8 cellular contexts compared by ENCODE assay signal in the genomic region with DNA sequence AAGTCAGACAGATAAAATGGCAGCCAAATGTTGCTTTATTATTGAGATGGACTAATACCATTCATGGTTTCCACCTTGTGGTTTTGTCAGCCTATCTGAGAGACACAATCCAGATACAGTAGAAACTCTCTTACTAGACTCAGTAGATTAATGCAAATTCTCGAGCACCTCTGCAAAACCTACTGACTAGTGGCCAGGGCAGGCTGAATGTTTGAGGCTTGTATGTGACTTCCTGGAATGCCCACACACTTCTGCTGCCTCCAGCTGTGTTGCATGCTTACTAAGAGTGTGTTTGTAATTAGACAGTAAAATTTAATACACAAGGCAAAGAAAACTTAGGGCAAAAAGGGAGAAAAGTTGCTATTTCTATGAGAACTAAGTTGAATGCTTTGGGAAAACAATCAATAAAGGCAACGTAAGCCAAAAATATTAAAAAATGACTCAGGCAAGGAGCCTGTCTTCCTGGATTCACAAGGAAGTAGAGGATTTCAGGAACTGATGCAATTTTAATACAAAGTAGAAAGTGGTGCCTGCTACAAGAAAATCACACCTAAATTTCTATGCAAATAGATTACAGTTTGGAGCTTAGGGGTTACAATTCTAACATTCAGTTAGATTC. TPM values are rescaled to one million over a fixed set of nuclear protein-coding genes. Genes with fewer than 3 reads are reported as not detected.
DNase-seq lines count a peak whose midpoint lies in the region; ATAC-seq and TF ChIP-seq lines count a peak whose summit lies in the region.

No MANE protein-coding gene starts in this region.

- H2AK5ac ChIP-seq in H9 (ENCODE audit: insufficient read length, low read length), result no peak overlapping the region

- H3K9me3 Mint-ChIP-seq in H9, result no peaks in the 10 kb centered on the region
- no peaks in the 10 kb centered on the region for H3K9me3 Mint-ChIP-seq in activated CD8-positive, alpha-beta T cell treated with anti-CD3 and anti-CD28 coated beads for 36 hours
- no peaks in the 10 kb centered on the region for H3K9me3 Mint-ChIP-seq in activated CD4-positive, alpha-beta T cell treated with anti-CD3 and anti-CD28 coated beads, Interleukin-2, amount 10 ng/mL, durations not matched to agents 7 days and 5 days

- H3F3A ChIP-seq in MM.1S (ENCODE audit: insufficient read depth, low read length), result peaks cover 5% of the 10 kb centered on the region; the same call in 1 of the 2 replicates

- H3K56ac ChIP-seq in H9 (ENCODE audit: insufficient read length, low read depth, low read length), result no peak overlapping the region

- no peak overlapping the region for H3K4me3 Mint-ChIP-seq in H9
- no peak overlapping the region for H3K4me3 Mint-ChIP-seq in activated CD8-positive, alpha-beta T cell treated with anti-CD3 and anti-CD28 coated beads for 36 hours
- H3K4me3 Mint-ChIP-seq in activated CD4-positive, alpha-beta T cell treated with anti-CD3 and anti-CD28 coated beads, Interleukin-2, amount 10 ng/mL, durations not matched to agents 7 days and 5 days, result no peak overlapping the region

- intact Hi-C loops in activated CD8-positive, alpha-beta T cell treated with anti-CD3 and anti-CD28 coated beads for 36 hours (cut with micrococcal nuclease), result loop anchor here (10.0 kb wide), 1 partner anchor 102 kb away; no protein-coding TSS in a partner anchor

- DNase-seq in H9 (no peak), MM.1S (peak; percentile 91), kidney tubule cell (ENCODE audit: low spot score) (peak; percentile 49), NCI-H1694 treated with DMSO at 0.1 percent for 48 hours (lab: John Stamatoyannopoulos, UW) (no peak)
- no peak for DNase-seq in activated CD8-positive, alpha-beta T cell treated with anti-CD3 and anti-CD28 coated beads for 36 hours
- DNase-seq in activated CD4-positive, CD25-positive, alpha-beta regulatory T cell treated with anti-CD3 and anti-CD28 coated beads, Interleukin-2, amount 50 U/mL, for 72 hours, result no peak
- no peak for DNase-seq in activated CD4-positive, alpha-beta T cell treated with anti-CD3 and anti-CD28 coated beads, Interleukin-2, amount 10 ng/mL, durations not matched to agents 7 days and 5 days

- peak; percentile 94 for ATAC-seq in GM18519 (IDR thresholded peaks at IDR 0.05; ENCODE audit: low FRiP score, unreplicated experiment)
- ATAC-seq in activated CD8-positive, alpha-beta T cell treated with anti-CD3 and anti-CD28 coated beads for 36 hours, result no peak

- no peak overlapping the region for H3K27ac ChIP-seq in H9 (ENCODE audit: insufficient read length, low read depth, low read length)
- peak overlapping the region; percentile 6; the same call in 1 of the 2 replicates for H3K27ac ChIP-seq in MM.1S (ENCODE audit: low read length)

- peak overlapping the region in 2 of 3 experiments; percentile 20 to 36; a peak in 1 of 7 replicates for H3K27ac Mint-ChIP-seq in H9
- H3K27ac Mint-ChIP-seq in activated CD8-positive, alpha-beta T cell treated with anti-CD3 and anti-CD28 coated beads for 36 hours, result no peak overlapping the region
- no peak overlapping the region for H3K27ac Mint-ChIP-seq in activated CD4-positive, alpha-beta T cell treated with anti-CD3 and anti-CD28 coated beads, Interleukin-2, amount 10 ng/mL, durations not matched to agents 7 days and 5 days

- H2AFZ ChIP-seq in H9 (ENCODE audit: low read length) (no peak overlapping the region), MM.1S (ENCODE audit: low read length) (0 out of 2 replicates have a peak overlapping the region, but pooled peaks have one; percentile 20)

- H2BK5ac ChIP-seq in H9 (ENCODE audit: insufficient read length, low read length), result no peak overlapping the region

- H2BK15ac ChIP-seq in H9 (ENCODE audit: low read depth, low read length), result no peak overlapping the region

- no peak overlapping the region for H2BK120ac ChIP-seq in H9 (ENCODE audit: low read depth, low read length, poor library complexity, severe bottlenecking)

- no CpG with 5 or more reads among the region's 2 CpGs for WGBS in H9 (ENCODE audit: extremely low coverage, insufficient read length, low lambda C conversion rate)

- no peak overlapping the region for H4K5ac ChIP-seq in H9 (ENCODE audit: insufficient read length, low read depth, low read length)

- H3K79me1 ChIP-seq in H9 (ENCODE audit: insufficient read depth, low read depth, low read length, poor library complexity, severe bottlenecking), result no peaks in the 10 kb centered on the region

- no peak for TF ChIP-seq CTCF in H9 (conservative IDR thresholded peaks at IDR 0.05)
- no peak for TF ChIP-seq CTCF in MM.1S (IDR thresholded peaks at IDR 0.05; ENCODE audit: low read length)
- TF ChIP-seq CTCF in activated CD8-positive, alpha-beta T cell treated with anti-CD3 and anti-CD28 coated beads for 36 hours (IDR thresholded peaks at IDR 0.05), result no peak

- H3K36me3 Mint-ChIP-seq in H9 (ENCODE audit: insufficient read depth in 1 of 3, low read depth in 3 of 3), result no peaks in the 10 kb centered on the region; a peak in 1 of 7 replicates
- no peaks in the 10 kb centered on the region for H3K36me3 Mint-ChIP-seq in activated CD8-positive, alpha-beta T cell treated with anti-CD3 and anti-CD28 coated beads for 36 hours (ENCODE audit: low read depth)
- no peaks in the 10 kb centered on the region for H3K36me3 Mint-ChIP-seq in activated CD4-positive, alpha-beta T cell treated with anti-CD3 and anti-CD28 coated beads, Interleukin-2, amount 10 ng/mL, durations not matched to agents 7 days and 5 days (ENCODE audit: low read depth)

- H3K4me2 ChIP-seq in H9 (ENCODE audit: insufficient read depth, insufficient read length, low read length), result no peak overlapping the region
- 0 out of 2 replicates have a peak overlapping the region, but pooled peaks have one; percentile 0 for H3K4me2 ChIP-seq in MM.1S (ENCODE audit: low read depth, low read length)

- no peak overlapping the region for H2BK20ac ChIP-seq in H9 (ENCODE audit: low read depth, low read length, poor library complexity, severe bottlenecking)

- POLR2A ChIA-PET in activated CD8-positive, alpha-beta T cell treated with anti-CD3 and anti-CD28 coated beads for 36 hours (lab: Charles Lee), result no interaction called here
- POLR2A ChIA-PET in activated CD4-positive, alpha-beta T cell treated with anti-CD3 and anti-CD28 coated beads, Interleukin-2, amount 10 ng/mL, durations not matched to agents 7 days and 5 days (lab: Charles Lee), result interaction anchor here (0.6 kb wide), 1 partner anchor 55 kb away, joined by 4 read pairs; no protein-coding TSS in a partner anchor

- peaks cover 5 to 6% of the 10 kb centered on the region in 2 experiments; a peak in 3 of 4 replicates for H3K4me1 Mint-ChIP-seq in H9
- no peaks in the 10 kb centered on the region for H3K4me1 Mint-ChIP-seq in activated CD8-positive, alpha-beta T cell treated with anti-CD3 and anti-CD28 coated beads for 36 hours (ENCODE audit: low read depth)
- peaks cover 2% of the 10 kb centered on the region for H3K4me1 Mint-ChIP-seq in activated CD4-positive, alpha-beta T cell treated with anti-CD3 and anti-CD28 coated beads, Interleukin-2, amount 10 ng/mL, durations not matched to agents 7 days and 5 days

- H3K27me3 Mint-ChIP-seq in H9 (ENCODE audit: low read depth), result no peaks in the 10 kb centered on the region
- no peaks in the 10 kb centered on the region for H3K27me3 Mint-ChIP-seq in activated CD8-positive, alpha-beta T cell treated with anti-CD3 and anti-CD28 coated beads for 36 hours
- no peaks in the 10 kb centered on the region for H3K27me3 Mint-ChIP-seq in activated CD4-positive, alpha-beta T cell treated with anti-CD3 and anti-CD28 coated beads, Interleukin-2, amount 10 ng/mL, durations not matched to agents 7 days and 5 days

- no peaks in the 10 kb centered on the region for H3K23me2 ChIP-seq in H9 (ENCODE audit: insufficient read length, low read depth, low read length, poor library complexity, severe bottlenecking)

- H3K36me3 ChIP-seq in MM.1S (replicated peaks; ENCODE audit: insufficient read depth, low read length), result no peaks in the 10 kb centered on the region

- no peak overlapping the region for H2BK12ac ChIP-seq in H9 (ENCODE audit: insufficient read length, low read depth, low read length)

- H3K27me3 ChIP-seq in H9 (ENCODE audit: insufficient read depth, low read length), result no peaks in the 10 kb centered on the region
- H3K27me3 ChIP-seq in MM.1S (replicated peaks; ENCODE audit: insufficient read depth, low read length), result no peaks in the 10 kb centered on the region

- H3K9ac ChIP-seq in H9 (ENCODE audit: extremely low read depth, insufficient read length, low read length) (no peak overlapping the region), MM.1S (ENCODE audit: low read length) (no peak overlapping the region)

- H3K4me3 ChIP-seq in MM.1S (ENCODE audit: low read length), result no peak overlapping the region

- no peaks in the 10 kb centered on the region for H4K20me1 ChIP-seq in H9 (ENCODE audit: control insufficient read depth, insufficient read depth, insufficient read length)
- H4K20me1 ChIP-seq in MM.1S (ENCODE audit: insufficient read depth, low read length), result no peaks in the 10 kb centered on the region

- H3K79me2 ChIP-seq in H9 (ENCODE audit: insufficient read depth, low read length) (no peaks in the 10 kb centered on the region), MM.1S (ENCODE audit: low read length) (no peaks in the 10 kb centered on the region)

- no peaks in the 10 kb centered on the region for H3K4me1 ChIP-seq in H9 (ENCODE audit: insufficient read depth, low read length)
- H3K4me1 ChIP-seq in MM.1S (ENCODE audit: low read length), result peaks cover 21% of the 10 kb centered on the region

- no peak overlapping the region for H3K23ac ChIP-seq in H9 (ENCODE audit: insufficient read length, low read depth, low read length)

- H3K18ac ChIP-seq in H9 (ENCODE audit: insufficient read length, low read depth, low read length), result no peak overlapping the region

- no peak overlapping the region for H3K14ac ChIP-seq in H9 (ENCODE audit: insufficient read depth, low read length)

- H3K9me3 ChIP-seq in H9 (ENCODE audit: control insufficient read depth, low read depth, low read length) (no peaks in the 10 kb centered on the region), MM.1S (replicated peaks; ENCODE audit: insufficient read depth, low read length) (no peaks in the 10 kb centered on the region)

- no peak overlapping the region for H3K4ac ChIP-seq in H9 (ENCODE audit: low read depth, low read length)

- H3K9me2 ChIP-seq in MM.1S (replicated peaks; ENCODE audit: insufficient read depth, low read length), result no peaks in the 10 kb centered on the region

- no peak overlapping the region for H3T11ph ChIP-seq in H9 (ENCODE audit: low read length)

- CTCF ChIA-PET in activated CD8-positive, alpha-beta T cell treated with anti-CD3 and anti-CD28 coated beads for 36 hours (lab: Charles Lee), result interaction anchor here (2.0 to 4.6 kb wide), 5 partner anchors 17 to 101 kb away, joined by 7 to 47 read pairs (median 25); no protein-coding TSS in a partner anchor
- CTCF ChIA-PET in activated CD4-positive, alpha-beta T cell treated with anti-CD3 and anti-CD28 coated beads, Interleukin-2, amount 10 ng/mL, durations not matched to agents 7 days and 5 days (lab: Charles Lee), result interaction anchor here (0.5 kb wide), 1 partner anchor 1862 kb away, joined by 3 read pairs; no protein-coding TSS in a partner anchor

- no peak overlapping the region for H4K8ac ChIP-seq in H9 (replicated peaks; ENCODE audit: insufficient read length, low read depth, low read length)

- H4K91ac ChIP-seq in H9 (ENCODE audit: insufficient read length, low read depth, low read length), result no peak overlapping the region

RNA-seq across cellular contexts. Expression of a gene that starts 30.3 kb away (rescaled TPM):
- total RNA-seq in H9 (2021), result 521 and 523 TPM in 2 replicates
- total RNA-seq in activated CD8-positive, alpha-beta T cell treated with anti-CD3 and anti-CD28 coated beads for 36 hours, result 100 to 1,000 TPM; 134 to 139 TPM
- 100 to 1,000 TPM; 137 to 142 TPM for total RNA-seq in activated CD4-positive, alpha-beta T cell treated with anti-CD3 and anti-CD28 coated beads, Interleukin-2, amount 10 ng/mL, durations not matched to agents 7 days and 5 days

RNA-seq across cellular contexts. Expression of a gene that starts 52.8 kb away (rescaled TPM):
- 42.2 and 45.6 TPM in 2 replicates for total RNA-seq in H9 (2021)
- total RNA-seq in activated CD8-positive, alpha-beta T cell treated with anti-CD3 and anti-CD28 coated beads for 36 hours, result 10 to 100 TPM; 55.5 to 62.7 TPM
- total RNA-seq in activated CD4-positive, alpha-beta T cell treated with anti-CD3 and anti-CD28 coated beads, Interleukin-2, amount 10 ng/mL, durations not matched to agents 7 days and 5 days, result 10 to 100 TPM; 29.9 to 33.1 TPM

RNA-seq across cellular contexts. Expression of a gene that starts 53.3 kb away (rescaled TPM):
- 36.2 and 37.9 TPM in 2 replicates for total RNA-seq in H9 (2021)
- total RNA-seq in activated CD8-positive, alpha-beta T cell treated with anti-CD3 and anti-CD28 coated beads for 36 hours, result 10 to 100 TPM; 94.2 to 95.2 TPM
- 10 to 100 TPM; 69.4 to 77.8 TPM for total RNA-seq in activated CD4-positive, alpha-beta T cell treated with anti-CD3 and anti-CD28 coated beads, Interleukin-2, amount 10 ng/mL, durations not matched to agents 7 days and 5 days

Comparison
In these comparisons a context has a peak if more than half of its experiments do, and no peak if none do; other contexts are left out.
1. DNase-seq: peak in MM.1S (single experiment) and kidney tubule cell (single experiment); none in H9 (single experiment), NCI-H1694 treated with DMSO at 0.1 percent for 48 hours (single experiment), activated CD8-positive, alpha-beta T cell treated with anti-CD3 and anti-CD28 coated beads for 36 hours (single experiment), activated CD4-positive, CD25-positive, alpha-beta regulatory T cell treated with anti-CD3 and anti-CD28 coated beads, Interleukin-2, amount 50 U/mL, for 72 hours (single experiment) and activated CD4-positive, alpha-beta T cell treated with anti-CD3 and anti-CD28 coated beads, Interleukin-2, amount 10 ng/mL, durations not matched to agents 7 days and 5 days (single experiment).
2. H3K27ac Mint-ChIP-seq: peak in H9 (2 of 3); none in activated CD8-positive, alpha-beta T cell treated with anti-CD3 and anti-CD28 coated beads for 36 hours (single experiment) and activated CD4-positive, alpha-beta T cell treated with anti-CD3 and anti-CD28 coated beads, Interleukin-2, amount 10 ng/mL, durations not matched to agents 7 days and 5 days (single experiment).